ENCODE assay signal across 10 cellular contexts in genomic region chr16:68069511-68070248, GRCh38. TPM values are rescaled to one million over a fixed set of nuclear protein-coding genes. Genes with fewer than 3 reads are reported as not detected.
DNase-seq lines count a peak whose midpoint lies in the region; ATAC-seq and TF ChIP-seq lines count a peak whose summit lies in the region.
"Had no signal": no experiment of that assay in that cellular context is flagged by ENCODE, and none has a peak within 500 bp of the region (broad histone marks: within the 10 kb centered on the region; RNA-seq: fewer than 3 reads in every experiment).

No MANE protein-coding gene starts in this region.

- H3K27me3 ChIP-seq in CD4-positive, alpha-beta T cell (ENCODE audit: control insufficient read depth, insufficient read depth, low read length) = no peaks in the 10 kb centered on the region
- H3K27me3 ChIP-seq in mucosa of rectum (ENCODE audit: control insufficient read depth in 2 of 2, insufficient read depth in 2 of 2, low read length in 2 of 2) = no peaks in the 10 kb centered on the region
- H3K27me3 ChIP-seq: vagina had no signal

- no peak overlapping the region for H3K9ac ChIP-seq in mucosa of rectum (ENCODE audit: low read depth in 1 of 2, low read length in 2 of 2)

- no peaks in the 10 kb centered on the region for H3K9me3 Mint-ChIP-seq in CD4-positive, alpha-beta T cell
- no peaks in the 10 kb centered on the region for H3K9me3 Mint-ChIP-seq in activated T-helper 17 cell treated with anti-CD3 and anti-CD28 coated beads, Interleukin-2, amount 50 U/mL, for 72 hours

- peak overlapping the region; percentile 57 for H3K27ac ChIP-seq in CD4-positive, alpha-beta T cell (ENCODE audit: low read depth, low read length)
- peak overlapping the region; percentile 17 to 52 for H3K27ac ChIP-seq in mucosa of rectum (ENCODE audit: low read depth in 2 of 2, low read length in 2 of 2)
- H3K27ac ChIP-seq: vagina had no signal

- no peaks in the 10 kb centered on the region for H3K27me3 Mint-ChIP-seq in CD4-positive, alpha-beta T cell
- H3K27me3 Mint-ChIP-seq in activated T-helper 17 cell treated with anti-CD3 and anti-CD28 coated beads, Interleukin-2, amount 50 U/mL, for 72 hours = no peaks in the 10 kb centered on the region

- H3K4me1 ChIP-seq in mucosa of rectum (ENCODE audit: control insufficient read depth in 2 of 2, insufficient read depth in 2 of 2, low read length in 2 of 2) = peaks cover 24 to 35% of the 10 kb centered on the region in 2 donors

- peak; percentile 82 for ATAC-seq in CD4-positive, alpha-beta T cell (ENCODE audit: poor library complexity)
- peak; percentile 65 for ATAC-seq in activated T-helper 17 cell treated with anti-CD3 and anti-CD28 coated beads, Interleukin-2, amount 50 U/mL, for 72 hours (replicated peaks)
- no peak for ATAC-seq in HG03571 (IDR thresholded peaks at IDR 0.05; ENCODE audit: unreplicated experiment)

- H3K36me3 ChIP-seq in mucosa of rectum (ENCODE audit: control insufficient read depth in 2 of 2, insufficient read depth in 2 of 2, low read length in 2 of 2) = peaks cover 17 to 47% of the 10 kb centered on the region in 2 donors

- peaks cover 90% of the 10 kb centered on the region for H3K4me1 Mint-ChIP-seq in CD4-positive, alpha-beta T cell (ENCODE audit: low read depth)
- H3K4me1 Mint-ChIP-seq in activated T-helper 17 cell treated with anti-CD3 and anti-CD28 coated beads, Interleukin-2, amount 50 U/mL, for 72 hours = peaks cover 45% of the 10 kb centered on the region

- H3K9me3 ChIP-seq in CD4-positive, alpha-beta T cell (ENCODE audit: control insufficient read depth, low read length) = no peaks in the 10 kb centered on the region
- H3K9me3 ChIP-seq in mucosa of rectum (ENCODE audit: control insufficient read depth in 2 of 2, low read length in 2 of 2) = no peaks in the 10 kb centered on the region
- H3K9me3 ChIP-seq: vagina had no signal

- no peak overlapping the region for H3K4me3 ChIP-seq in mucosa of rectum (ENCODE audit: low read length in 2 of 2)
- H3K4me3 ChIP-seq: vagina had no signal

- TF ChIP-seq CTCF in CD4-positive, alpha-beta T cell (IDR thresholded peaks at IDR 0.05) = no peak
- TF ChIP-seq CTCF in GM20000 (IDR thresholded peaks at IDR 0.05; ENCODE audit: extremely low read depth, missing control alignments) = no peak

- H3K36me3 Mint-ChIP-seq in CD4-positive, alpha-beta T cell (ENCODE audit: low read depth) = peaks cover 23% of the 10 kb centered on the region
- H3K36me3 Mint-ChIP-seq in activated T-helper 17 cell treated with anti-CD3 and anti-CD28 coated beads, Interleukin-2, amount 50 U/mL, for 72 hours (ENCODE audit: low read depth) = peaks cover 72% of the 10 kb centered on the region

- peak overlapping the region; percentile 52 for H3K4me3 Mint-ChIP-seq in CD4-positive, alpha-beta T cell
- peak overlapping the region; percentile 56 for H3K4me3 Mint-ChIP-seq in activated T-helper 17 cell treated with anti-CD3 and anti-CD28 coated beads, Interleukin-2, amount 50 U/mL, for 72 hours

- DNase-seq in CD4-positive, alpha-beta T cell = peak in 7 of 10 experiments; percentile 19 to 46 (median 33)
- DNase-seq in NAMALWA (ENCODE audit: low spot score) (peak; percentile 13), GM20000 (ENCODE audit: low spot score) (no peak), DMS79 treated with DMSO at 0.1 percent for 48 hours (lab: John Stamatoyannopoulos, UW) (no peak)
- no peak for DNase-seq in stimulated activated CD4-positive, alpha-beta T cell treated with anti-CD3 and anti-CD28 coated beads, Interleukin-4, amount 100 ng/mL, for 24 hours
- DNase-seq: NCI-H2227 treated with DMSO at 0.1 percent for 48 hours had no signal

- POLR2A ChIA-PET in CD4-positive, alpha-beta T cell (lab: Charles Lee) = interaction anchor here (0.6 to 12.7 kb wide), 12 partner anchors 10 to 508 kb away, joined by 3 to 174 read pairs (median 4); partner anchors contain the start of genes NFATC3, RANBP10 and TSNAXIP1

- CTCF ChIA-PET in CD4-positive, alpha-beta T cell (lab: Charles Lee) = interaction anchor here (1.1 to 2.8 kb wide), 5 partner anchors 15 to 192 kb away, joined by 3 to 8 read pairs (median 4); partner anchors contain the start of gene NFATC3

- intact Hi-C loops in CD4-positive, alpha-beta T cell (cut with DNase I, micrococcal nuclease) = loop anchor here in 1 of 2 experiments (10.0 kb wide), 1 partner anchor 165 kb away; the partner anchor contains the start of gene ESRP2

- H3K27ac Mint-ChIP-seq in CD4-positive, alpha-beta T cell = peak overlapping the region; percentile 88
- H3K27ac Mint-ChIP-seq in activated T-helper 17 cell treated with anti-CD3 and anti-CD28 coated beads, Interleukin-2, amount 50 U/mL, for 72 hours = peak overlapping the region; percentile 91

RNA-seq across cellular contexts. Expression of gene NFATC3, which starts 15.5 kb away (rescaled TPM):
- 10 to 100 TPM; 84.8 to 94.4 TPM for total RNA-seq in CD4-positive, alpha-beta T cell
- 10 to 100 TPM; 71.1 to 78.1 TPM for total RNA-seq in activated T-helper 17 cell treated with anti-CD3 and anti-CD28 coated beads, Interleukin-2, amount 50 U/mL, for 72 hours

RNA-seq across cellular contexts. Expression of gene DUS2, which starts 46.6 kb away (rescaled TPM):
- 10 to 100 TPM; 10.4 to 13.6 TPM for total RNA-seq in CD4-positive, alpha-beta T cell
- 10 to 100 TPM; 24.6 to 35.0 TPM for total RNA-seq in activated T-helper 17 cell treated with anti-CD3 and anti-CD28 coated beads, Interleukin-2, amount 50 U/mL, for 72 hours

RNA-seq across cellular contexts. Expression of gene DDX28, which starts 46.6 kb away (rescaled TPM):
- 10 to 100 TPM; 18.9 to 19.4 TPM for total RNA-seq in CD4-positive, alpha-beta T cell
- total RNA-seq in activated T-helper 17 cell treated with anti-CD3 and anti-CD28 coated beads, Interleukin-2, amount 50 U/mL, for 72 hours = 10 to 100 TPM in 1 of 2 donors, 1 to 10 TPM in 1; 7.2 to 18.7 TPM

RNA-seq across cellular contexts. Expression of gene DPEP2NB, which starts 54.0 kb away (rescaled TPM):
- not detected for total RNA-seq in CD4-positive, alpha-beta T cell
- total RNA-seq in activated T-helper 17 cell treated with anti-CD3 and anti-CD28 coated beads, Interleukin-2, amount 50 U/mL, for 72 hours = not detected
- total RNA-seq: vagina had no signal

Comparison
In these comparisons a context has a peak if more than half of its experiments do, and no peak if none do; other contexts are left out.
1. DNase-seq: peak in CD4-positive, alpha-beta T cell (7 of 10) and NAMALWA (single experiment); none in GM20000 (single experiment), DMS79 treated with DMSO at 0.1 percent for 48 hours (single experiment) and stimulated activated CD4-positive, alpha-beta T cell treated with anti-CD3 and anti-CD28 coated beads, Interleukin-4, amount 100 ng/mL, for 24 hours (single experiment).